In genomic region chr15:34754674-34755418, GRCh38 we compare ENCODE assay signal across 11 cellular contexts. TPM values are rescaled to one million over a fixed set of nuclear protein-coding genes. Genes with fewer than 3 reads are reported as not detected.
A peak's percentile ranks its signal among the peaks of the same experiment; 100 is the strongest.
DNase-seq lines count a peak whose midpoint lies in the region; ATAC-seq, FAIRE-seq and TF ChIP-seq lines count a peak whose summit lies in the region.
"Had no signal": no experiment of that assay in that cellular context is flagged by ENCODE, and none has a peak within 500 bp of the region (broad histone marks: within the 10 kb centered on the region; RNA-seq: fewer than 3 reads in every experiment).

GJD2 (minus strand) TSS chr15:34754998; CDS start chr15:34754488, 510 bp downstream.

- no peaks in the 10 kb centered on the region for H3K9me3 ChIP-seq in CD4-positive, alpha-beta memory T cell (ENCODE audit: control insufficient read depth in 1 of 2, low read length in 2 of 2)
- H3K9me3 ChIP-seq in MM.1S (replicated peaks; ENCODE audit: insufficient read depth, low read length), result no peaks in the 10 kb centered on the region
- no peaks in the 10 kb centered on the region for H3K9me3 ChIP-seq in endodermal cell (ENCODE audit: control insufficient read depth, low read length)
- no peaks in the 10 kb centered on the region for H3K9me3 ChIP-seq in neural progenitor cell (ENCODE audit: low read depth)

- no peak within 1 kb of the TSS for H3K4me3 ChIP-seq in CD4-positive, alpha-beta memory T cell (ENCODE audit: low read length in 2 of 2)
- H3K4me3 ChIP-seq in MM.1S (ENCODE audit: low read length) (no peak within 1 kb of the TSS), endodermal cell (ENCODE audit: low read length) (peak within 1 kb of the TSS; percentile 73), neural progenitor cell (peak within 1 kb of the TSS; percentile 55)

- no peaks in the 10 kb centered on the region for H4K20me1 ChIP-seq in MM.1S (ENCODE audit: insufficient read depth, low read length)
- peaks cover 31% of the 10 kb centered on the region for H4K20me1 ChIP-seq in neural progenitor cell (ENCODE audit: low read depth)

- no peak for FAIRE-seq in GM12892 (lab: Jason Lieb, UNC)

- no peaks in the 10 kb centered on the region for H3K79me2 ChIP-seq in MM.1S (ENCODE audit: low read length)
- no peaks in the 10 kb centered on the region for H3K79me2 ChIP-seq in neural progenitor cell (ENCODE audit: low read depth)

- peaks cover 0 to 2% (median 0%) of the 10 kb centered on the region in 8 donors for H3K9me3 Mint-ChIP-seq in CD4-positive, alpha-beta memory T cell
- no peaks in the 10 kb centered on the region for H3K9me3 Mint-ChIP-seq in endodermal cell
- peaks cover 2% of the 10 kb centered on the region for H3K9me3 Mint-ChIP-seq in neural progenitor cell

- ATAC-seq in HG03135 (IDR thresholded peaks at IDR 0.05; ENCODE audit: unreplicated experiment) (no peak), HG02970 (IDR thresholded peaks at IDR 0.05; ENCODE audit: low FRiP score, unreplicated experiment) (no peak)

- 0% methylated on average over 13 to 81 of the region's 81 CpGs for WGBS in endodermal cell (ENCODE audit: insufficient coverage in 1 of 2, insufficient read length in 1 of 2), 2 experiments

- POLR2A ChIA-PET in CD4-positive, alpha-beta memory T cell (lab: Charles Lee; ENCODE audit: partially characterized antibody), result no interaction called here

- H3K27ac Mint-ChIP-seq in CD4-positive, alpha-beta memory T cell, result no peak within 1 kb of the TSS
- no peak within 1 kb of the TSS for H3K27ac Mint-ChIP-seq in endodermal cell
- no peak within 1 kb of the TSS for H3K27ac Mint-ChIP-seq in neural progenitor cell

- peaks cover 2 to 15% (median 4%) of the 10 kb centered on the region in 4 donors for H3K4me1 Mint-ChIP-seq in CD4-positive, alpha-beta memory T cell
- H3K4me1 Mint-ChIP-seq in endodermal cell, result peaks cover 3% of the 10 kb centered on the region
- peaks cover 21% of the 10 kb centered on the region for H3K4me1 Mint-ChIP-seq in neural progenitor cell

- H3K27me3 ChIP-seq in CD4-positive, alpha-beta memory T cell (ENCODE audit: insufficient read depth, low read length), result peaks cover 18% of the 10 kb centered on the region
- peaks cover 5% of the 10 kb centered on the region; the same call in 1 of the 2 replicates for H3K27me3 ChIP-seq in MM.1S (replicated peaks; ENCODE audit: insufficient read depth, low read length)
- H3K27me3 ChIP-seq in endodermal cell (ENCODE audit: control insufficient read depth, insufficient read depth, low read length, poor library complexity, severe bottlenecking), result peaks cover 91% of the 10 kb centered on the region
- peaks cover 96% of the 10 kb centered on the region for H3K27me3 ChIP-seq in neural progenitor cell

- H2AFZ ChIP-seq in MM.1S (ENCODE audit: low read length), result no peak within 1 kb of the TSS
- H2AFZ ChIP-seq in neural progenitor cell (replicated peaks), result no peak within 1 kb of the TSS

- H3K4me2 ChIP-seq in MM.1S (ENCODE audit: low read depth, low read length) (0 out of 2 replicates have a peak within 1 kb of the TSS, but pooled peaks have one; percentile 11), neural progenitor cell (peak within 1 kb of the TSS; percentile 88)

- no peaks in the 10 kb centered on the region for H3K4me1 ChIP-seq in CD4-positive, alpha-beta memory T cell (ENCODE audit: insufficient read depth, low read length)
- H3K4me1 ChIP-seq in MM.1S (ENCODE audit: low read length) (no peaks in the 10 kb centered on the region), endodermal cell (ENCODE audit: control insufficient read depth, insufficient read depth, low read length) (no peaks in the 10 kb centered on the region), neural progenitor cell (peaks cover 24% of the 10 kb centered on the region)

- H3K36me3 Mint-ChIP-seq in CD4-positive, alpha-beta memory T cell, result no peaks in the 10 kb centered on the region
- no peaks in the 10 kb centered on the region for H3K36me3 Mint-ChIP-seq in endodermal cell (ENCODE audit: low read depth)
- no peaks in the 10 kb centered on the region for H3K36me3 Mint-ChIP-seq in neural progenitor cell

- H3K9ac ChIP-seq in MM.1S (ENCODE audit: low read length) (no peak within 1 kb of the TSS), endodermal cell (ENCODE audit: extremely low read depth, low read length, poor library complexity, severe bottlenecking) (no peak within 1 kb of the TSS), neural progenitor cell (no peak within 1 kb of the TSS)

- no peak for TF ChIP-seq POLR2A in GM12892 (IDR thresholded peaks at IDR 0.05; ENCODE audit: low read depth, low read length)

- intact Hi-C loops in CD4-positive, alpha-beta memory T cell (cut with micrococcal nuclease), result no loop called here

- peak within 1 kb of the TSS in 6 of 8 donors; percentile 3 to 68 (median 56) for H3K4me3 Mint-ChIP-seq in CD4-positive, alpha-beta memory T cell
- H3K4me3 Mint-ChIP-seq in endodermal cell (peak within 1 kb of the TSS; percentile 54), neural progenitor cell (peak within 1 kb of the TSS; percentile 80)

- no peak for TF ChIP-seq CTCF in MM.1S (IDR thresholded peaks at IDR 0.05; ENCODE audit: low read length)
- TF ChIP-seq CTCF in endodermal cell (conservative IDR thresholded peaks at IDR 0.05), result no peak
- no peak for TF ChIP-seq CTCF in neural progenitor cell (IDR thresholded peaks at IDR 0.05)

- H3K36me3 ChIP-seq in CD4-positive, alpha-beta memory T cell (ENCODE audit: insufficient read depth, low read length), result no peaks in the 10 kb centered on the region
- H3K36me3 ChIP-seq in MM.1S (replicated peaks; ENCODE audit: insufficient read depth, low read length), result no peaks in the 10 kb centered on the region
- no peaks in the 10 kb centered on the region for H3K36me3 ChIP-seq in endodermal cell (ENCODE audit: control insufficient read depth, insufficient read depth, low read length)
- H3K36me3 ChIP-seq in neural progenitor cell, result no peaks in the 10 kb centered on the region

- H3F3A ChIP-seq in MM.1S (ENCODE audit: insufficient read depth, low read length), result no peaks in the 10 kb centered on the region
- peaks cover 9% of the 10 kb centered on the region for H3F3A ChIP-seq in neural progenitor cell (ENCODE audit: low read depth)

- no peaks in the 10 kb centered on the region for H3K9me2 ChIP-seq in MM.1S (replicated peaks; ENCODE audit: insufficient read depth, low read length)

- DNase-seq in CD4-positive, alpha-beta memory T cell, result no peak
- no peak for DNase-seq in MM.1S
- peak; percentile 84 for DNase-seq in endodermal cell
- peak; percentile 89 for DNase-seq in neural progenitor cell (ENCODE audit: low spot score)
- no peak for DNase-seq in ureter (ENCODE audit: low spot score)
- DNase-seq in GM12892 (ENCODE audit: insufficient read length), result no peak
- DNase-seq: stimulated activated CD8-positive, alpha-beta memory T cell treated with anti-CD3 and anti-CD28 coated beads, Interleukin-4, amount 100 ng/mL, for 48 hours had no signal

- no peak within 1 kb of the TSS for H3K27ac ChIP-seq in CD4-positive, alpha-beta memory T cell (ENCODE audit: low read depth, low read length)
- no peak within 1 kb of the TSS for H3K27ac ChIP-seq in MM.1S (ENCODE audit: low read length)
- no peak within 1 kb of the TSS for H3K27ac ChIP-seq in endodermal cell (ENCODE audit: low read depth, low read length)
- no peak within 1 kb of the TSS for H3K27ac ChIP-seq in neural progenitor cell

- H3K27me3 Mint-ChIP-seq in CD4-positive, alpha-beta memory T cell, result peaks cover 28 to 54% of the 10 kb centered on the region in 2 donors
- peaks cover 81% of the 10 kb centered on the region for H3K27me3 Mint-ChIP-seq in endodermal cell (ENCODE audit: insufficient read depth)
- H3K27me3 Mint-ChIP-seq in neural progenitor cell (ENCODE audit: insufficient read depth, low read depth), result peaks cover 43% of the 10 kb centered on the region

- CTCF ChIA-PET in CD4-positive, alpha-beta memory T cell (lab: Charles Lee; ENCODE audit: partially characterized antibody), result no interaction called here

RNA-seq across cellular contexts. Expression of gene GJD2, which starts in this region (rescaled TPM):
- total RNA-seq in CD4-positive, alpha-beta memory T cell, result not detected
- not detected for polyA plus RNA-seq in CD4-positive, alpha-beta memory T cell
- total RNA-seq in endodermal cell (not detected), neural progenitor cell (ENCODE audit: low replicate concordance) (not detected in 2 replicates), ureter (not detected)
- polyA plus RNA-seq in endodermal cell (2013, experiment 1 of 2), result 0.64 TPM
- 0.54 TPM for polyA plus RNA-seq in endodermal cell (2013, experiment 2 of 2)
- polyA plus RNA-seq in GM12892 (2012; ENCODE audit: missing spikeins), result not detected
- total RNA-seq: LHCN-M2, mononuclear cell had no signal

Comparison
In these comparisons a context has a peak if more than half of its experiments do, and no peak if none do; other contexts are left out.
1. Peak in DNase-seq and H3K4me3 ChIP-seq in endodermal cell; RNA of the gene not detected or under 1 TPM.
2. Peak in DNase-seq, H3K4me3 ChIP-seq and H3K4me2 ChIP-seq in neural progenitor cell; RNA of the gene not detected or under 1 TPM.